In genomic region chr2:21317131-21317530, GRCh38 we compare ENCODE assay signal across 8 cellular contexts.
DNase-seq lines count a peak whose midpoint lies in the region; ATAC-seq, FAIRE-seq and TF ChIP-seq lines count a peak whose summit lies in the region.

No MANE protein-coding gene starts in this region.

- in situ Hi-C loops in Panc1 (cut with HindIII; ENCODE audit: low pct_unique_long_range_greater_than_20kb, low sequenced_read_pairs): no loop called here

- no peak for TF ChIP-seq EP300 in H1 (IDR thresholded peaks at IDR 0.05; ENCODE audit: borderline replicate concordance in 1 of 2, low read depth in 2 of 2, low read length in 2 of 2)

- no peak overlapping the region for H2BK20ac ChIP-seq in H1 (ENCODE audit: low read length)

- H2BK5ac ChIP-seq in H1 (ENCODE audit: low read depth, low read length): no peak overlapping the region

- no peak overlapping the region for H2BK12ac ChIP-seq in H1 (ENCODE audit: low read depth, low read length)

- no peaks in the 10 kb centered on the region for H3K36me3 ChIP-seq in DOHH2 (ENCODE audit: control insufficient read depth, low read length)
- no peaks in the 10 kb centered on the region for H3K36me3 ChIP-seq in Panc1 (ENCODE audit: control insufficient read depth, insufficient read depth, low read length)
- H3K36me3 ChIP-seq in H1 (ENCODE audit: control insufficient read depth in 2 of 4, insufficient read depth in 4 of 4, low read length in 3 of 4): no peaks in the 10 kb centered on the region

- H3K14ac ChIP-seq in H1 (ENCODE audit: insufficient read length): no peak overlapping the region

- ATAC-seq in GM18868 (IDR thresholded peaks at IDR 0.05; ENCODE audit: unreplicated experiment) (peak; percentile 92), HG03159 (IDR thresholded peaks at IDR 0.05; ENCODE audit: unreplicated experiment) (peak; percentile 81), Panc1 (no peak)

- no peaks in the 10 kb centered on the region for H3K9me3 ChIP-seq in DOHH2 (ENCODE audit: control insufficient read depth, insufficient read depth, low read length)
- no peaks in the 10 kb centered on the region for H3K9me3 ChIP-seq in Panc1 (ENCODE audit: control insufficient read depth, insufficient read depth, low read depth, low read length)
- no peaks in the 10 kb centered on the region for H3K9me3 ChIP-seq in H1 (ENCODE audit: insufficient read depth in 2 of 2, low read depth in 1 of 2, low read length in 1 of 2)

- no peak overlapping the region for H3K9ac ChIP-seq in H1 (replicated peaks in 1 of 4; ENCODE audit: extremely low read depth in 1 of 4, low read depth in 3 of 4, low read length in 3 of 4)

- H3K79me1 ChIP-seq in H1 (ENCODE audit: low read depth, low read length): no peaks in the 10 kb centered on the region

- intact Hi-C loops in Panc1 (cut with micrococcal nuclease; ENCODE audit: unreplicated experiment): no loop called here

- CTCF ChIA-PET in Panc1 (lab: Charles Lee) (no interaction called here), H1 (lab: Charles Lee; ENCODE audit: partially characterized antibody) (interaction anchor here (0.6 to 6.7 kb wide), 54 partner anchors 9 to 1818 kb away, joined by 3 to 43 read pairs (median 7); partner anchors contain the start of gene APOB)

- no peaks in the 10 kb centered on the region for H3F3A ChIP-seq in DOHH2 (ENCODE audit: control insufficient read depth, insufficient read depth)

- H4K8ac ChIP-seq in H1 (ENCODE audit: extremely low read depth, insufficient read depth, low read length): no peak overlapping the region

- H4K20me1 ChIP-seq in DOHH2 (ENCODE audit: control insufficient read depth, insufficient read depth, low read depth, low read length): no peaks in the 10 kb centered on the region
- no peaks in the 10 kb centered on the region for H4K20me1 ChIP-seq in H1 (replicated peaks in 1 of 2; ENCODE audit: control insufficient read depth in 1 of 2, insufficient read depth in 2 of 2, low read length in 2 of 2)

- 28% methylated on average over 10 of the region's 10 CpGs; no CpG with 5 or more reads in 1 of the 2 experiments for WGBS in H1 (ENCODE audit: extremely low coverage in 1 of 2, insufficient coverage in 1 of 2, insufficient read length in 1 of 2, insufficient replicate concordance in 2 of 2, low coverage in 1 of 2, low lambda C conversion rate in 2 of 2, missing lambda C conversion rate in 1 of 2), 2 experiments

- H2BK120ac ChIP-seq in H1 (replicated peaks; ENCODE audit: low read depth, low read length): no peak overlapping the region

- peak; percentile 79 for TF ChIP-seq CTCF in DOHH2 (IDR thresholded peaks at IDR 0.05; ENCODE audit: low read depth, low read length, poor library complexity, severe bottlenecking)
- peak; percentile 67 for TF ChIP-seq CTCF in Panc1 (IDR thresholded peaks at IDR 0.05)
- peak in 2 of 3 experiments; percentile 68 to 70; a peak in 3 of 4 replicates for TF ChIP-seq CTCF in H1 (IDR thresholded peaks at IDR 0.05; ENCODE audit: control extremely low read depth in 1 of 3, insufficient read depth in 1 of 3, low read depth in 1 of 3, low read length in 3 of 3)

- 0 out of 2 replicates have a peak overlapping the region, but pooled peaks have one; percentile 33 for H2AFZ ChIP-seq in H1 (ENCODE audit: low read length)

- DNase-seq in Panc1 (ENCODE audit: low read depth, low spot score): no peak
- DNase-seq in H1 (ENCODE audit: low read depth in 1 of 2, low spot score in 2 of 2): peak; percentile 15 to 69
- peak; percentile 80 for DNase-seq in midbrain (lab: John Stamatoyannopoulos, UW)
- no peak for DNase-seq in GOT3 (lab: John Stamatoyannopoulos, UW)
- DNase-seq in AG20443 (ENCODE audit: low spot score): no peak

- H3K9me2 ChIP-seq in DOHH2 (replicated peaks; ENCODE audit: control insufficient read depth, low read length): no peaks in the 10 kb centered on the region

- no peak overlapping the region for H4K91ac ChIP-seq in H1 (replicated peaks; ENCODE audit: insufficient read length, low read length)

- no peak for TF ChIP-seq POLR2A in H1 (IDR thresholded peaks at IDR 0.05; ENCODE audit: control extremely low read depth in 1 of 2, low read depth in 2 of 2, low read length in 2 of 2)

- H3K27ac ChIP-seq in DOHH2 (ENCODE audit: low read depth, low read length): no peak overlapping the region
- H3K27ac ChIP-seq in Panc1 (ENCODE audit: low read length): no peak overlapping the region
- no peak overlapping the region for H3K27ac ChIP-seq in H1 (ENCODE audit: low read depth, low read length)

- no peaks in the 10 kb centered on the region for H3K27me3 ChIP-seq in DOHH2 (ENCODE audit: control insufficient read depth, low read length)
- H3K27me3 ChIP-seq in Panc1 (ENCODE audit: control insufficient read depth, insufficient read depth, low read length): no peaks in the 10 kb centered on the region
- no peaks in the 10 kb centered on the region for H3K27me3 ChIP-seq in H1 (replicated peaks in 1 of 4; ENCODE audit: control insufficient read depth in 3 of 4, extremely low read depth in 1 of 4, insufficient read depth in 3 of 4, low read length in 3 of 4)

- no peak overlapping the region for H3K56ac ChIP-seq in H1 (replicated peaks; ENCODE audit: insufficient read length, low read depth, low read length)

- H3K79me2 ChIP-seq in DOHH2 (ENCODE audit: control insufficient read depth, low read length) (no peaks in the 10 kb centered on the region), H1 (ENCODE audit: control insufficient read depth in 1 of 2, insufficient read depth in 2 of 2, low read length in 2 of 2) (no peaks in the 10 kb centered on the region)

- no peak overlapping the region for H3K23ac ChIP-seq in H1 (ENCODE audit: insufficient read length)

- POLR2A ChIA-PET in Panc1 (lab: Charles Lee): no interaction called here
- POLR2A ChIA-PET in H1 (lab: Charles Lee; ENCODE audit: partially characterized antibody): no interaction called here

- no peak overlapping the region for H4K5ac ChIP-seq in H1 (ENCODE audit: insufficient read length, low read depth, low read length)

- H3K23me2 ChIP-seq in H1 (ENCODE audit: low read depth, low read length): no peaks in the 10 kb centered on the region

- FAIRE-seq in H1 (lab: Jason Lieb, UNC): peak; percentile 84

- no peak overlapping the region for H2BK15ac ChIP-seq in H1 (ENCODE audit: low read length)

- H3K4me1 ChIP-seq in DOHH2 (ENCODE audit: control insufficient read depth, low read length) (no peaks in the 10 kb centered on the region), Panc1 (ENCODE audit: control insufficient read depth, insufficient read depth, low read length) (no peaks in the 10 kb centered on the region), H1 (replicated peaks in 1 of 4; ENCODE audit: control insufficient read depth in 3 of 4, insufficient read depth in 4 of 4, low read length in 3 of 4) (no peaks in the 10 kb centered on the region)

- H3K4me3 ChIP-seq in DOHH2 (ENCODE audit: low read length) (no peak overlapping the region), Panc1 (ENCODE audit: low read depth in 2 of 2, low read length in 2 of 2) (no peak overlapping the region), H1 (ENCODE audit: extremely low read depth in 1 of 4, insufficient read depth in 2 of 4, low read depth in 3 of 4, low read length in 4 of 4) (no peak overlapping the region)

- TF ChIP-seq RAD21 in H1 (IDR thresholded peaks at IDR 0.05 in 1 of 2, conservative IDR thresholded peaks at IDR 0.05 in 1 of 2; ENCODE audit: low read depth in 2 of 2, low read length in 2 of 2): peak; percentile 68 to 80

- H3K18ac ChIP-seq in H1 (ENCODE audit: extremely low read depth, low read length): no peak overlapping the region

- H3K4ac ChIP-seq in H1 (replicated peaks; ENCODE audit: insufficient read length, low read depth, low read length): no peak overlapping the region

- no peak overlapping the region for H2AK5ac ChIP-seq in H1 (ENCODE audit: low read depth, low read length)

- BruUV-seq in Panc1 (replicated peaks; lab: Mats Ljungman, UMichigan): no TSS peak

- H3K4me2 ChIP-seq in DOHH2 (ENCODE audit: low read length): no peak overlapping the region
- no peak overlapping the region for H3K4me2 ChIP-seq in H1 (ENCODE audit: insufficient read depth in 1 of 2, low read depth in 2 of 2, low read length in 2 of 2)

TF ChIP-seq in H1, 55 proteins besides CTCF, POLR2A, EP300 and RAD21:
- no peak for TF ChIP-seq POLR2AphosphoS5 (IDR thresholded peaks at IDR 0.05; ENCODE audit: low read depth, low read length)
- TF ChIP-seq SP2 (IDR thresholded peaks at IDR 0.05; ENCODE audit: low read length): no peak
- TF ChIP-seq E2F6 (IDR thresholded peaks at IDR 0.05): no peak
- no peak for TF ChIP-seq PHF8 (conservative IDR thresholded peaks at IDR 0.05; ENCODE audit: low read depth, low read length)
- TF ChIP-seq SAP30 (IDR thresholded peaks at IDR 0.05; ENCODE audit: insufficient read depth, insufficient replicate concordance, low read length): no peak
- no peak for TF ChIP-seq FOSL1 (IDR thresholded peaks at IDR 0.05; ENCODE audit: insufficient read depth, low read depth, low read length)
- no peak for TF ChIP-seq BRCA1 (IDR thresholded peaks at IDR 0.05; ENCODE audit: low read depth, low read length)
- no peak for TF ChIP-seq SIN3A (conservative IDR thresholded peaks at IDR 0.05 in 1 of 2, IDR thresholded peaks at IDR 0.05 in 1 of 2; ENCODE audit: low read depth in 1 of 2, low read length in 2 of 2)

Comparison
In these comparisons a context has a peak if more than half of its experiments do, and no peak if none do; other contexts are left out.
1. DNase-seq: peak in H1 (2 of 2) and midbrain (single experiment); none in Panc1 (single experiment), GOT3 (single experiment) and AG20443 (single experiment).
2. Peak in every context shown above with its lines, with median percentiles within 50 percentile points of each other: CTCF ChIP-seq.